ENCODE assay signal across 1 cellular context in the genomic region with DNA sequence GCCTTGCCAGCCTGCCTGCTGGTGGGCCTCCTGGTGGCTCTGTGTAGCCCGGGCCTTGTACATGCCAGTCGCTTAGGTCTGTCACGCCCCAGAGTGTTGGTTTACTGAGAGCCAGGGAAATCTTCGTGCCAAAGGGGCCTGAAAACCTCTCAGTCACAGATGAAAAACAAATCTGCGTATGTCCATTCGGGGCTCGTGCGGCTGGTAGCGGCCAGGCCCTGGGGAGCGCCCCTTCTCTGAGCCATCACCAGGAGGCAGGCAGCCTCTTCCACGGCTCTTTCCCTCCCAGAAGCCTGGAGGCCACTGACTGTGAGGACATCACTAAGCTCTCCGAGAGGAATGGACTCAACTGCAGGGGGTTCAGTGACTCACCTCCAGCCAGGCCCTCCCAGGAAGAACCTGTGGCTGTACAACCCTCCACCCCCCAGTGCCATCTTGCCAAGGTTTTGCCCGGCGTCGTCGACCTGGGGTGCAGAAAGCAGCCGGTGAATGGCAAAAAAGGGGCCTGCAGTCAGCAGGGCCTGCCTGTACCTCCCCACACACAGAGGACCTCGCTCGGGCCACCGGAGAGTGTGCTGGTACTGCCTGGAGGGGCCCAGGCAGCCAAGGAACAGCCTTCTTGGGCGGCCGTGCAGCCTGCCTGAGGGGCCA.
TF ChIP-seq lines count a peak whose summit lies in the region.

No MANE protein-coding gene starts in this region.

TF ChIP-seq in A549, 52 proteins besides CTCF, POLR2A, EP300 and RAD21:
- no peak for TF ChIP-seq MAFK (IDR thresholded peaks at IDR 0.05; ENCODE audit: partially characterized antibody)
- TF ChIP-seq REST (IDR thresholded peaks at IDR 0.05): no peak
- TF ChIP-seq NFE2L2 (conservative IDR thresholded peaks at IDR 0.05; ENCODE audit: low read length): no peak
- no peak for TF ChIP-seq HOXA7 (CRISPR knock-in tag; IDR thresholded peaks at IDR 0.05)
- TF ChIP-seq EHMT2 (IDR thresholded peaks at IDR 0.05; ENCODE audit: low read depth): no peak
- TF ChIP-seq, protein P1, sequence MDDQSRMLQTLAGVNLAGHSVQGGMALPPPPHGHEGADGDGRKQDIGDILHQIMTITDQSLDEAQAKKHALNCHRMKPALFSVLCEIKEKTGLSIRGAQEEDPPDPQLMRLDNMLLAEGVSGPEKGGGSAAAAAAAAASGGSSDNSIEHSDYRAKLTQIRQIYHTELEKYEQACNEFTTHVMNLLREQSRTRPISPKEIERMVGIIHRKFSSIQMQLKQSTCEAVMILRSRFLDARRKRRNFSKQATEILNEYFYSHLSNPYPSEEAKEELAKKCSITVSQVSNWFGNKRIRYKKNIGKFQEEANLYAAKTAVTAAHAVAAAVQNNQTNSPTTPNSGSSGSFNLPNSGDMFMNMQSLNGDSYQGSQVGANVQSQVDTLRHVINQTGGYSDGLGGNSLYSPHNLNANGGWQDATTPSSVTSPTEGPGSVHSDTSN (IDR thresholded peaks at IDR 0.05): no peak
- no peak for TF ChIP-seq BCL3 (IDR thresholded peaks at IDR 0.05)
- TF ChIP-seq NPAS2 (CRISPR knock-in tag; IDR thresholded peaks at IDR 0.05; ENCODE audit: borderline replicate concordance): no peak
- TF ChIP-seq ESRRA (IDR thresholded peaks at IDR 0.05; ENCODE audit: borderline replicate concordance, low read length): no peak
- no peak for TF ChIP-seq ZC3H11A (IDR thresholded peaks at IDR 0.05)
